In the genomic region with DNA sequence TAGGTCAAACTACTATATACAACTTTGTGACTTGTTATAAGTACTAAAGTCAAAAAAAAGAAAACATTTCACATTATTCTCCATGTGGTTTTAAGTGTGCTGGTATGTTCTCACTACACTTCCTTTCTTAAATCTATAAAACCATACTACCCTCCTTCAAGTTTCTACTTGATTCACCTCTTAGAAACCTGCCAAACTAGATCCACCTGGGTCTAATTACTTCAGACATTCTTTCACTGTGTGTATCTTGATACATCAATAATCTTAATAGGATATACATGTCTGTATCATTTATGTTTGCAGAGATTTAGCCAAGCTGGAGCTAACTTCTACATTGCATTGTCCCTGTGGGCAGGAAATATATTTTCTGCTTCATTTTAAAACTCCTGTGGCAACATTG, we compare ENCODE assay signal across 15 cellular contexts.
"Had no signal": no experiment of that assay in that cellular context is flagged by ENCODE, and none has a peak within 500 bp of the region (broad histone marks: within the 10 kb centered on the region; RNA-seq: fewer than 3 reads in every experiment).

No MANE protein-coding gene starts in this region.

- H3K27me3 ChIP-seq: dorsolateral prefrontal cortex, heart left ventricle, neutrophil had no signal

- ATAC-seq: heart left ventricle; mucosa of descending colon; naive thymus-derived CD8-positive, alpha-beta T cell; right cardiac atrium had no signal

- H3K27ac ChIP-seq: heart left ventricle, neutrophil had no signal

- FAIRE-seq: small intestine had no signal

- H3K4me3 ChIP-seq: dorsolateral prefrontal cortex, heart left ventricle, mucosa of descending colon had no signal

- DNase-seq: cortex of kidney; dorsolateral prefrontal cortex; effector CD8-positive, alpha-beta T cell; foreskin melanocyte; heart left ventricle; hippocampal formation; kidney glomerular epithelial cell; mucosa of descending colon; naive thymus-derived CD8-positive, alpha-beta T cell; right cardiac atrium; small intestine; stimulated activated CD4-positive, alpha-beta T cell treated with anti-CD3 and anti-CD28 coated beads, Interleukin-12 subunit alpha, Interleukin-12 subunit beta, amount 100 ng/mL, for 4 hours; stimulated activated naive CD4-positive, alpha-beta T cell treated with Interleukin-2 at 50 U/mL for 16 hours; trophoblast cell had no signal

- H3K36me3 ChIP-seq: heart left ventricle, neutrophil had no signal
